9 cellular contexts compared by ENCODE assay signal in the genomic region with DNA sequence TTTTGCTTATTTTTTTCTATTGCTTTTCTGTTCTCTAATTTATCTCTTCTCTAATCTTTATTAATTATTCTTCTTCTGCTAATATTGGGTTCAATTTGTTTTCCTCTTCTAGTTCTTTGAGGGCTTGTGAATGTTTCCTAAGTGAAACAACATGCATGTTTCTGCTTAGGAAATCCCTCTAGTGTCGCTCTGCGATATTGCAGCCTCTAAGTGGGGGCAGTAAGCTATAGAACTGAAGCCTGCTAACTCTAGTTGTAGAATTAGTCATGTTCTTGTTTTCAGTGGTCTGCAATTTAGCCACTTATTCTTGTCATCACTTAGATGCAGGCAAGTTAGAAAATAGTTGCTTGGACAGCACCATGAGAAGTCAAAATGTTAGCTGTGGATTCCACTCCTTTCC.
DNase-seq lines count a peak whose midpoint lies in the region; ATAC-seq, FAIRE-seq and TF ChIP-seq lines count a peak whose summit lies in the region.
"Had no signal": no experiment of that assay in that cellular context is flagged by ENCODE, and none has a peak within 500 bp of the region (broad histone marks: within the 10 kb centered on the region; RNA-seq: fewer than 3 reads in every experiment).

No MANE protein-coding gene starts in this region.

- H4K91ac ChIP-seq in H1 (replicated peaks; ENCODE audit: insufficient read length, low read length): no peak overlapping the region

- no peak for TF ChIP-seq POLR2A in H1 (IDR thresholded peaks at IDR 0.05; ENCODE audit: control extremely low read depth in 1 of 2, low read depth in 2 of 2, low read length in 2 of 2)
- TF ChIP-seq POLR2A in stomach (IDR thresholded peaks at IDR 0.05): no peak

- H3K27me3 ChIP-seq in GM23338 (ENCODE audit: insufficient read depth) (no peaks in the 10 kb centered on the region), H1 (replicated peaks in 1 of 4; ENCODE audit: control insufficient read depth in 3 of 4, extremely low read depth in 1 of 4, insufficient read depth in 3 of 4, low read length in 3 of 4) (no peaks in the 10 kb centered on the region), stomach (no peaks in the 10 kb centered on the region)
- H3K27me3 ChIP-seq: cardiac muscle cell had no signal

- peak; percentile 2 to 16; a peak in 1 of 4 replicates for TF ChIP-seq RAD21 in H1 (IDR thresholded peaks at IDR 0.05 in 1 of 2, conservative IDR thresholded peaks at IDR 0.05 in 1 of 2; ENCODE audit: low read depth in 2 of 2, low read length in 2 of 2)

- H2AFZ ChIP-seq in GM23338 (no peak overlapping the region), H1 (ENCODE audit: low read length) (no peak overlapping the region)

- H3K4me1 ChIP-seq in GM23338 (ENCODE audit: insufficient read depth): no peaks in the 10 kb centered on the region
- no peaks in the 10 kb centered on the region for H3K4me1 ChIP-seq in H1 (replicated peaks in 1 of 4; ENCODE audit: control insufficient read depth in 3 of 4, insufficient read depth in 4 of 4, low read length in 3 of 4)
- H3K4me1 ChIP-seq in stomach: no peaks in the 10 kb centered on the region

- TF ChIP-seq CTCF in GM23338 (conservative IDR thresholded peaks at IDR 0.05; ENCODE audit: low read depth in 2 of 2) (peak; percentile 27 to 52), H1 (IDR thresholded peaks at IDR 0.05; ENCODE audit: control extremely low read depth in 1 of 3, insufficient read depth in 1 of 3, low read depth in 1 of 3, low read length in 3 of 3) (peak in 2 of 3 experiments; percentile 3 to 20; a peak in 2 of 4 replicates), stomach (IDR thresholded peaks at IDR 0.05) (peak in 4 of 7 experiments; percentile 24 to 45 (median 31))

- no peaks in the 10 kb centered on the region for H3K23me2 ChIP-seq in H1 (ENCODE audit: low read depth, low read length)

- H3K9me2 ChIP-seq in GM23338 (ENCODE audit: insufficient read depth): no peaks in the 10 kb centered on the region

- H2BK20ac ChIP-seq in H1 (ENCODE audit: low read length): no peak overlapping the region

- H4K5ac ChIP-seq in H1 (ENCODE audit: insufficient read length, low read depth, low read length): no peak overlapping the region

- no peak overlapping the region for H2BK5ac ChIP-seq in H1 (ENCODE audit: low read depth, low read length)

- TF ChIP-seq EP300 in H1 (IDR thresholded peaks at IDR 0.05; ENCODE audit: borderline replicate concordance in 1 of 2, low read depth in 2 of 2, low read length in 2 of 2) (no peak), stomach (IDR thresholded peaks at IDR 0.05) (no peak)

- CTCF ChIA-PET in H1 (lab: Charles Lee; ENCODE audit: partially characterized antibody): no interaction called here
- CTCF ChIA-PET in HEK293T (lab: Yijun Ruan, JAX): no interaction called here

- intact Hi-C loops in stomach (cut with DNase I; ENCODE audit: low total_unique reads): no loop called here

- no peak overlapping the region for H3K56ac ChIP-seq in H1 (replicated peaks; ENCODE audit: insufficient read length, low read depth, low read length)

- no peak overlapping the region for H3K4ac ChIP-seq in H1 (replicated peaks; ENCODE audit: insufficient read length, low read depth, low read length)

- 15% methylated on average over 2 of the region's 2 CpGs; no CpG with 5 or more reads in 1 of the 2 experiments for WGBS in H1 (ENCODE audit: extremely low coverage in 1 of 2, insufficient coverage in 1 of 2, insufficient read length in 1 of 2, insufficient replicate concordance in 2 of 2, low coverage in 1 of 2, low lambda C conversion rate in 2 of 2, missing lambda C conversion rate in 1 of 2), 2 experiments
- WGBS in stomach, 5 donors: 0 to 15% (median 1%) methylated on average over 2 of the region's 2 CpGs

- POLR2A ChIA-PET in H1 (lab: Charles Lee; ENCODE audit: partially characterized antibody): no interaction called here
- POLR2A ChIA-PET in HEK293T (lab: Yijun Ruan, JAX): no interaction called here

- peaks cover 3% of the 10 kb centered on the region; the same call in 2 of the 3 replicates for H3K36me3 Mint-ChIP-seq in GM23338 (ENCODE audit: low read depth)
- H3K36me3 Mint-ChIP-seq in effector memory CD8-positive, alpha-beta T cell (ENCODE audit: insufficient read depth): no peaks in the 10 kb centered on the region

- no peak overlapping the region for H3K27ac ChIP-seq in GM23338 (ENCODE audit: low read depth)
- no peak overlapping the region for H3K27ac ChIP-seq in H1 (ENCODE audit: low read depth, low read length)
- no peak overlapping the region for H3K27ac ChIP-seq in stomach
- H3K27ac ChIP-seq: cardiac muscle cell had no signal

- no peaks in the 10 kb centered on the region for H4K20me1 ChIP-seq in GM23338 (replicated peaks; ENCODE audit: insufficient read depth)
- no peaks in the 10 kb centered on the region for H4K20me1 ChIP-seq in H1 (replicated peaks in 1 of 2; ENCODE audit: control insufficient read depth in 1 of 2, insufficient read depth in 2 of 2, low read length in 2 of 2)

- no peaks in the 10 kb centered on the region for H3K79me2 ChIP-seq in GM23338 (replicated peaks; ENCODE audit: insufficient read depth)
- no peaks in the 10 kb centered on the region for H3K79me2 ChIP-seq in H1 (ENCODE audit: control insufficient read depth in 1 of 2, insufficient read depth in 2 of 2, low read length in 2 of 2)

- peaks cover 42% of the 10 kb centered on the region for H3K9me3 Mint-ChIP-seq in GM23338
- no peaks in the 10 kb centered on the region for H3K9me3 Mint-ChIP-seq in effector memory CD8-positive, alpha-beta T cell

- H3K27me3 Mint-ChIP-seq in GM23338 (ENCODE audit: insufficient read depth, low read depth, poor library complexity): no peaks in the 10 kb centered on the region
- no peaks in the 10 kb centered on the region for H3K27me3 Mint-ChIP-seq in effector memory CD8-positive, alpha-beta T cell

- H3K79me1 ChIP-seq in H1 (ENCODE audit: low read depth, low read length): no peaks in the 10 kb centered on the region

- no peak overlapping the region for H3K4me3 Mint-ChIP-seq in GM23338
- H3K4me3 Mint-ChIP-seq in effector memory CD8-positive, alpha-beta T cell: no peak overlapping the region

- H2BK120ac ChIP-seq in H1 (replicated peaks; ENCODE audit: low read depth, low read length): no peak overlapping the region

- H3K9me3 ChIP-seq in H1 (ENCODE audit: insufficient read depth in 2 of 2, low read depth in 1 of 2, low read length in 1 of 2) (peaks cover 0 to 2% of the 10 kb centered on the region in 2 experiments; a peak in 1 of 4 replicates), stomach (peaks cover 0 to 1% (median 0%) of the 10 kb centered on the region in 4 donors)

- peak; percentile 1 for DNase-seq in activated naive CD4-positive, alpha-beta T cell treated with Interleukin-2 at 50 U/mL for 16 hours
- DNase-seq in activated naive CD4-positive, alpha-beta T cell (lab: John Stamatoyannopoulos, UW): no peak
- DNase-seq in GM23338 (ENCODE audit: low spot score) (peak; percentile 33), NCI-H526 treated with DMSO at 0.1 percent for 48 hours (lab: John Stamatoyannopoulos, UW) (peak; percentile 8), H1 (ENCODE audit: low read depth in 1 of 2, low spot score in 2 of 2) (peak in 1 of 2 experiments; percentile 43), stomach (no peak), HEK293T (ENCODE audit: extremely low spot score) (no peak)
- no peak for DNase-seq in effector memory CD8-positive, alpha-beta T cell

- peak; percentile 92 for FAIRE-seq in H1 (lab: Jason Lieb, UNC)

- no peak overlapping the region for H2BK15ac ChIP-seq in H1 (ENCODE audit: low read length)

- H3K4me3 ChIP-seq in GM23338: no peak overlapping the region
- no peak overlapping the region for H3K4me3 ChIP-seq in H1 (ENCODE audit: extremely low read depth in 1 of 4, insufficient read depth in 2 of 4, low read depth in 3 of 4, low read length in 4 of 4)
- H3K4me3 ChIP-seq in stomach: no peak overlapping the region
- H3K4me3 ChIP-seq: cardiac muscle cell had no signal

- H3K23ac ChIP-seq in H1 (ENCODE audit: insufficient read length): no peak overlapping the region

- no peak overlapping the region for H3K9ac ChIP-seq in H1 (replicated peaks in 1 of 4; ENCODE audit: extremely low read depth in 1 of 4, low read depth in 3 of 4, low read length in 3 of 4)

- no peaks in the 10 kb centered on the region for H3K36me3 ChIP-seq in GM23338 (ENCODE audit: insufficient read depth)
- no peaks in the 10 kb centered on the region for H3K36me3 ChIP-seq in H1 (ENCODE audit: control insufficient read depth in 2 of 4, insufficient read depth in 4 of 4, low read length in 3 of 4)
- no peaks in the 10 kb centered on the region for H3K36me3 ChIP-seq in stomach
- H3K36me3 ChIP-seq: cardiac muscle cell had no signal

- H3F3A ChIP-seq in GM23338 (replicated peaks; ENCODE audit: low read depth): no peaks in the 10 kb centered on the region

- H2BK12ac ChIP-seq in H1 (ENCODE audit: low read depth, low read length): no peak overlapping the region

- no peak overlapping the region for H4K8ac ChIP-seq in H1 (ENCODE audit: extremely low read depth, insufficient read depth, low read length)

- H3K18ac ChIP-seq in H1 (ENCODE audit: extremely low read depth, low read length): no peak overlapping the region

- no peaks in the 10 kb centered on the region for H3K4me1 Mint-ChIP-seq in GM23338
- H3K4me1 Mint-ChIP-seq in effector memory CD8-positive, alpha-beta T cell (ENCODE audit: low read depth in 2 of 2): no peaks in the 10 kb centered on the region

- H3K27ac Mint-ChIP-seq in GM23338: no peak overlapping the region
- H3K27ac Mint-ChIP-seq in effector memory CD8-positive, alpha-beta T cell: no peak overlapping the region

- H2AK5ac ChIP-seq in H1 (ENCODE audit: low read depth, low read length): no peak overlapping the region

- no peak overlapping the region for H3K14ac ChIP-seq in H1 (ENCODE audit: insufficient read length)

- no peak overlapping the region for H3K4me2 ChIP-seq in GM23338
- no peak overlapping the region for H3K4me2 ChIP-seq in H1 (ENCODE audit: insufficient read depth in 1 of 2, low read depth in 2 of 2, low read length in 2 of 2)

- no peak for ATAC-seq in GM23338
- ATAC-seq in effector memory CD8-positive, alpha-beta T cell (replicated peaks): no peak

TF ChIP-seq in GM23338, 12 proteins besides CTCF, POLR2A, EP300 and RAD21 (continues in another document):
- no peak for TF ChIP-seq POLR2AphosphoS5 (IDR thresholded peaks at IDR 0.05; ENCODE audit: low read depth)

TF ChIP-seq in H1, 55 proteins besides CTCF, POLR2A, EP300 and RAD21 (continues in another document):
- TF ChIP-seq SIRT6 (IDR thresholded peaks at IDR 0.05; ENCODE audit: low read length): no peak
- no peak for TF ChIP-seq YY1 (IDR thresholded peaks at IDR 0.05; ENCODE audit: low read depth, low read length)
- no peak for TF ChIP-seq TBP (IDR thresholded peaks at IDR 0.05; ENCODE audit: low read depth, low read length)
- TF ChIP-seq BRCA1 (IDR thresholded peaks at IDR 0.05; ENCODE audit: low read depth, low read length): no peak
- no peak for TF ChIP-seq SUZ12 (IDR thresholded peaks at IDR 0.05; ENCODE audit: low read length)

TF ChIP-seq in HEK293T, 16 proteins besides CTCF, POLR2A, EP300 and RAD21 (continues in another document):
- TF ChIP-seq HDGF (IDR thresholded peaks at IDR 0.05; ENCODE audit: borderline replicate concordance): no peak
- no peak for TF ChIP-seq ZNF384 (IDR thresholded peaks at IDR 0.05)
- no peak for TF ChIP-seq ARNT (IDR thresholded peaks at IDR 0.05)
- no peak for TF ChIP-seq FOXM1 (IDR thresholded peaks at IDR 0.05; ENCODE audit: borderline replicate concordance)
- TF ChIP-seq SUZ12 (IDR thresholded peaks at IDR 0.05): no peak
- TF ChIP-seq LEF1 (IDR thresholded peaks at IDR 0.05; ENCODE audit: borderline replicate concordance): no peak
- TF ChIP-seq FOXA1 (IDR thresholded peaks at IDR 0.05): no peak

Comparison
In these comparisons a context has a peak if more than half of its experiments do, and no peak if none do; other contexts are left out.
1. DNase-seq: peak in activated naive CD4-positive, alpha-beta T cell treated with Interleukin-2 at 50 U/mL for 16 hours (single experiment), GM23338 (single experiment) and NCI-H526 treated with DMSO at 0.1 percent for 48 hours (single experiment); none in activated naive CD4-positive, alpha-beta T cell (0 of 4), stomach (single experiment), HEK293T (single experiment) and effector memory CD8-positive, alpha-beta T cell (0 of 3).
2. Peak in every context shown above with its lines, with median percentiles within 50 percentile points of each other: CTCF ChIP-seq.